In genomic region chr14:34962106-34962505, GRCh38 we compare ENCODE assay signal across 4 cellular contexts. TPM values are rescaled to one million over a fixed set of nuclear protein-coding genes. Genes with fewer than 3 reads are reported as not detected.
A peak's percentile ranks its signal among the peaks of the same experiment; 100 is the strongest.
DNase-seq lines count a peak whose midpoint lies in the region; TF ChIP-seq lines count a peak whose summit lies in the region.
"Not testable (repeated sequence)": the region's sequence is repeated elsewhere in the genome, so short reads cannot be mapped to it uniquely, and the experiment has no call there.

No MANE protein-coding gene starts in this region.

- not testable (repeated sequence) for H3K23ac ChIP-seq in mesenchymal stem cell (ENCODE audit: low read length in 2 of 2); trophoblast cell (ENCODE audit: low read length)

- H3K4me3 ChIP-seq in mesenchymal stem cell (ENCODE audit: insufficient read depth in 1 of 2, low read depth in 1 of 2, low read length in 2 of 2); trophoblast cell (ENCODE audit: low read depth, low read length): not testable (repeated sequence)

- not testable (repeated sequence) for H3K4me3 Mint-ChIP-seq in mesothelial cell of epicardium

- not testable (repeated sequence) for H3K27ac ChIP-seq in mesenchymal stem cell (ENCODE audit: low read length, poor library complexity, severe bottlenecking); trophoblast cell (ENCODE audit: low read depth, low read length)

- not testable (repeated sequence) for H3K79me1 ChIP-seq in mesenchymal stem cell (replicated peaks; ENCODE audit: low read length, poor library complexity, severe bottlenecking); trophoblast cell (ENCODE audit: low read length)

- H3K79me2 ChIP-seq in trophoblast cell (ENCODE audit: control insufficient read depth, insufficient read depth, low read length, poor library complexity) = not testable (repeated sequence)

- H3K4me1 ChIP-seq in mesenchymal stem cell (ENCODE audit: control insufficient read depth, insufficient read depth, low read depth, low read length); trophoblast cell (ENCODE audit: control insufficient read depth in 1 of 2, insufficient read depth in 2 of 2, low read length in 2 of 2): not testable (repeated sequence)

- not testable (repeated sequence) for H2AFZ ChIP-seq in mesenchymal stem cell (ENCODE audit: low read depth, low read length); trophoblast cell (ENCODE audit: insufficient read depth, low read length, poor library complexity)

- DNase-seq in NCI-H226 (peak; percentile 4), trophoblast cell (peak; percentile 54 to 78)
- DNase-seq in mesenchymal stem cell; mesothelial cell of epicardium (ENCODE audit: low spot score in 2 of 2, unreplicated experiment in 2 of 2): not testable (repeated sequence)

- not testable (repeated sequence) for H3K18ac ChIP-seq in mesenchymal stem cell (ENCODE audit: low read depth in 1 of 2, low read length in 2 of 2); trophoblast cell (ENCODE audit: low read length)

- H3K4me2 ChIP-seq in mesenchymal stem cell (ENCODE audit: low read length, poor library complexity, severe bottlenecking); trophoblast cell (ENCODE audit: low read length): not testable (repeated sequence)

- WGBS in mesenchymal stem cell = 97% methylated on average over 5 of the region's 5 CpGs
- WGBS in trophoblast cell (ENCODE audit: extremely low coverage, insufficient coverage, insufficient read length) = no CpG with 5 or more reads among the region's 5 CpGs

- not testable (repeated sequence) for H4K91ac ChIP-seq in mesenchymal stem cell (ENCODE audit: low read length); trophoblast cell (ENCODE audit: low read depth, low read length)

- not testable (repeated sequence) for H4K8ac ChIP-seq in mesenchymal stem cell (ENCODE audit: low read length); trophoblast cell (ENCODE audit: low read depth, low read length)

- H2BK5ac ChIP-seq in mesenchymal stem cell (ENCODE audit: low read depth, low read length, poor library complexity, severe bottlenecking) = peak overlapping the region; percentile 76
- H2BK5ac ChIP-seq in trophoblast cell (ENCODE audit: low read depth, low read length, poor library complexity) = not testable (repeated sequence)

- not testable (repeated sequence) for H2BK15ac ChIP-seq in mesenchymal stem cell (ENCODE audit: low read depth, poor library complexity, severe bottlenecking)

- peak overlapping the region; percentile 30 for H3K27ac Mint-ChIP-seq in mesothelial cell of epicardium

- not testable (repeated sequence) for H2BK120ac ChIP-seq in mesenchymal stem cell (ENCODE audit: low read depth, low read length); trophoblast cell (ENCODE audit: insufficient read depth, low read length, poor library complexity)

- H3K9me3 Mint-ChIP-seq in mesothelial cell of epicardium = not testable (repeated sequence)

- H3K4ac ChIP-seq in mesenchymal stem cell (ENCODE audit: low read depth in 1 of 2, low read length in 2 of 2); trophoblast cell (ENCODE audit: low read depth, low read length): not testable (repeated sequence)

- H4K12ac ChIP-seq in trophoblast cell (ENCODE audit: low read depth, low read length) = not testable (repeated sequence)

- H3K14ac ChIP-seq in mesenchymal stem cell (ENCODE audit: low read length in 2 of 2); trophoblast cell (ENCODE audit: low read length): not testable (repeated sequence)

- not testable (repeated sequence) for H3K9me3 ChIP-seq in mesenchymal stem cell (ENCODE audit: control insufficient read depth, low read length); trophoblast cell (ENCODE audit: insufficient read depth, low read depth, low read length)

- not testable (repeated sequence) for H3K9ac ChIP-seq in mesenchymal stem cell (ENCODE audit: low read length); trophoblast cell (ENCODE audit: low read length)

- H3K27me3 ChIP-seq in mesenchymal stem cell (ENCODE audit: control insufficient read depth in 1 of 2, insufficient read depth in 1 of 2, low read length in 2 of 2); trophoblast cell (ENCODE audit: insufficient read depth, low read length): not testable (repeated sequence)

- H3K36me3 ChIP-seq in mesenchymal stem cell (ENCODE audit: control insufficient read depth in 1 of 2, insufficient read depth in 2 of 2, low read depth in 1 of 2, low read length in 2 of 2) = peaks cover 6 to 29% of the 10 kb centered on the region in 2 experiments
- not testable (repeated sequence) for H3K36me3 ChIP-seq in trophoblast cell (ENCODE audit: control insufficient read depth in 1 of 2, insufficient read depth in 2 of 2, low read length in 2 of 2)

- peaks cover 11% of the 10 kb centered on the region for H3K36me3 Mint-ChIP-seq in mesothelial cell of epicardium

- H2BK12ac ChIP-seq in mesenchymal stem cell (ENCODE audit: low read length in 2 of 2); trophoblast cell (ENCODE audit: low read length): not testable (repeated sequence)

- peaks cover 12% of the 10 kb centered on the region for H3K4me1 Mint-ChIP-seq in mesothelial cell of epicardium

- H2AK5ac ChIP-seq in mesenchymal stem cell (ENCODE audit: low read length, severe bottlenecking); trophoblast cell (ENCODE audit: low read length): not testable (repeated sequence)

- not testable (repeated sequence) for H3K27me3 Mint-ChIP-seq in mesothelial cell of epicardium (ENCODE audit: low read depth)

- TF ChIP-seq CTCF in mesothelial cell of epicardium (IDR thresholded peaks at IDR 0.05; ENCODE audit: unreplicated experiment) = not testable (repeated sequence)

RNA-seq across cellular contexts. Expression of gene SRP54, which starts 20.7 kb away (rescaled TPM):
- polyA plus RNA-seq in mesenchymal stem cell (2013, experiment 1 of 2) = 66.1 TPM
- polyA plus RNA-seq in mesenchymal stem cell (2013, experiment 2 of 2) = 66.5 TPM
- total RNA-seq in mesothelial cell of epicardium = 56.7 to 61.2 TPM (median 61.0 TPM) in 3 replicates
- 90.4 and 92.4 TPM in 2 replicates for polyA plus RNA-seq in trophoblast cell (2013)
